ENCODE assay signal across 34 cellular contexts in genomic region chr2:239779592-239779983, GRCh38.
DNase-seq lines count a peak whose midpoint lies in the region; ATAC-seq, FAIRE-seq and TF ChIP-seq lines count a peak whose summit lies in the region.
"Had no signal": no experiment of that assay in that cellular context is flagged by ENCODE, and none has a peak within 500 bp of the region (broad histone marks: within the 10 kb centered on the region; RNA-seq: fewer than 3 reads in every experiment).

No MANE protein-coding gene starts in this region.

- no peak for TF ChIP-seq EP300 in upper lobe of left lung (IDR thresholded peaks at IDR 0.05)

- no peaks in the 10 kb centered on the region for H3K9me2 ChIP-seq in hepatocyte (replicated peaks; ENCODE audit: insufficient read depth)

- no peaks in the 10 kb centered on the region for H3K79me2 ChIP-seq in hepatocyte

- no peak overlapping the region for H3K9ac ChIP-seq in neuronal stem cell (ENCODE audit: low read depth, low read length, poor library complexity)

- no peak overlapping the region for H2BK5ac ChIP-seq in neuronal stem cell (ENCODE audit: low read length)

- H3K27ac ChIP-seq in neuronal stem cell (replicated peaks; ENCODE audit: low read length) (no peak overlapping the region), upper lobe of left lung (no peak overlapping the region), hepatocyte (no peak overlapping the region)
- H3K27ac ChIP-seq: gastroesophageal sphincter, pancreas, tibial nerve, WERI-Rb-1 had no signal

- H3K4ac ChIP-seq in neuronal stem cell (ENCODE audit: low read length): no peak overlapping the region

- no peak overlapping the region for H2AK5ac ChIP-seq in neuronal stem cell (ENCODE audit: low read depth, low read length)

- H3K14ac ChIP-seq in neuronal stem cell (ENCODE audit: low read length): no peak overlapping the region

- H3K36me3 ChIP-seq in neuronal stem cell (replicated peaks in 1 of 2; ENCODE audit: control insufficient read depth in 2 of 2, insufficient read depth in 2 of 2, low read length in 2 of 2) (no peaks in the 10 kb centered on the region), upper lobe of left lung (no peaks in the 10 kb centered on the region), hepatocyte (replicated peaks; ENCODE audit: insufficient read depth, low read depth) (no peaks in the 10 kb centered on the region)
- H3K36me3 ChIP-seq: gastroesophageal sphincter, pancreas, SJCRH30, tibial nerve, WERI-Rb-1 had no signal

- H2AFZ ChIP-seq in neuronal stem cell (ENCODE audit: low read length) (no peak overlapping the region), hepatocyte (no peak overlapping the region)
- H2AFZ ChIP-seq: GM23338 had no signal

- H3K27me3 ChIP-seq in neuronal stem cell (ENCODE audit: control insufficient read depth in 3 of 3, insufficient read depth in 3 of 3, low read depth in 1 of 3, low read length in 3 of 3) (peaks cover 3 to 12% (median 7%) of the 10 kb centered on the region in 3 experiments), upper lobe of left lung (no peaks in the 10 kb centered on the region), hepatocyte (peaks cover 2% of the 10 kb centered on the region)
- H3K27me3 ChIP-seq: pancreas, SJCRH30 had no signal

- H3K79me1 ChIP-seq in neuronal stem cell (ENCODE audit: low read depth, low read length): no peaks in the 10 kb centered on the region

- H3K4me3 ChIP-seq in neuronal stem cell (ENCODE audit: low read length in 2 of 2): peak overlapping the region in 1 of 2 donors; percentile 36
- H3K4me3 ChIP-seq in upper lobe of left lung: no peak overlapping the region
- no peak overlapping the region for H3K4me3 ChIP-seq in hepatocyte
- H3K4me3 ChIP-seq: gastroesophageal sphincter, GM23338, pancreas, SJCRH30, tibial nerve had no signal

- FAIRE-seq in frontal cortex (lab: Jason Lieb, UNC): no peak
- FAIRE-seq: A204.1, bronchial epithelial cell, pancreas had no signal

- peak overlapping the region; percentile 34 for H3K18ac ChIP-seq in neuronal stem cell (ENCODE audit: low read length)

- H3K9me3 ChIP-seq in neuronal stem cell (replicated peaks in 1 of 2; ENCODE audit: control insufficient read depth in 2 of 2, insufficient read depth in 1 of 2, low read depth in 1 of 2, low read length in 2 of 2): peaks cover 0 to 8% of the 10 kb centered on the region in 2 donors
- H3K9me3 ChIP-seq in upper lobe of left lung: no peaks in the 10 kb centered on the region
- no peaks in the 10 kb centered on the region for H3K9me3 ChIP-seq in hepatocyte (ENCODE audit: low read depth)
- H3K9me3 ChIP-seq: pancreas, SJCRH30 had no signal

- H3K4me2 ChIP-seq in neuronal stem cell (ENCODE audit: insufficient read depth, low read length, poor library complexity, severe bottlenecking) (no peak overlapping the region), hepatocyte (no peak overlapping the region)
- H3K4me2 ChIP-seq: GM23338 had no signal

- peak; percentile 18 for DNase-seq in activated CD8-positive, alpha-beta memory T cell treated with anti-CD3 and anti-CD28 coated beads, Interleukin-2, amount 50 U/mL, for 48 hours
- DNase-seq in activated CD8-positive, alpha-beta memory T cell treated with anti-CD3 and anti-CD28 coated beads for 24 hours: no peak
- DNase-seq in chondrocyte (ENCODE audit: low spot score) (peak; percentile 72), neuronal stem cell (ENCODE audit: low spot score) (no peak), upper lobe of left lung (peak; percentile 5 to 46), LoVo (ENCODE audit: low spot score) (no peak), hepatocyte (ENCODE audit: low spot score) (no peak), frontal cortex (ENCODE audit: low spot score in 2 of 2) (no peak)
- DNase-seq: activated CD4-positive, alpha-beta T cell treated with anti-CD3 and anti-CD28 coated beads for 48 hours; anterior cingulate cortex; CD8-positive, alpha-beta T cell; effector CD4-positive, alpha-beta T cell; hippocampal formation; mammary epithelial cell; NCI-H1092; NCI-H1694; NCI-H446 treated with DMSO at 0.1 percent for 48 hours; NCI-H82; retina; stimulated activated CD8-positive, alpha-beta memory T cell treated with anti-CD3 and anti-CD28 coated beads, Interleukin-4, amount 100 ng/mL, for 48 hours; stimulated activated naive CD8-positive, alpha-beta T cell treated with anti-CD3 and anti-CD28 coated beads, Interleukin-15, amount 100 ng/mL, for 72 hours; SW 1271; T1000; WERI-Rb-1 had no signal

- H4K8ac ChIP-seq in neuronal stem cell (ENCODE audit: low read depth, low read length): no peak overlapping the region

- H3K9me3 Mint-ChIP-seq in chondrocyte (ENCODE audit: low read depth): peaks cover 4% of the 10 kb centered on the region
- H3K9me3 Mint-ChIP-seq: activated naive CD4-positive, alpha-beta T cell treated with anti-CD3 and anti-CD28 coated beads, Interleukin-2, amount 50 U/mL, for 72 hours; activated T-helper 2 cell treated with anti-CD3 and anti-CD28 coated beads, Interferon-gamma antibody, Interleukin-2, Interleukin-4, amounts not matched to agents 10 μg/mL and 5 μg/mL and 100 μg/mL, durations not matched to agents 14 hours and 24 hours and 36 hours; CD8-positive, alpha-beta T cell; GM23338; natural killer cell treated with Interleukin-12 subunit alpha and Interleukin-12 subunit beta and Interleukin-15 and Interleukin-18, amount 100 ng/mL, for 72 hours; stimulated activated naive CD8-positive, alpha-beta T cell treated with anti-CD3 and anti-CD28 coated beads, Interleukin-15, amount 100 ng/mL, for 72 hours had no signal

- no peak overlapping the region for H3K23ac ChIP-seq in neuronal stem cell (ENCODE audit: low read depth, low read length, poor library complexity)

- peaks cover 0 to 2% of the 10 kb centered on the region in 2 donors for H3K4me1 ChIP-seq in neuronal stem cell (ENCODE audit: control insufficient read depth in 2 of 2, insufficient read depth in 1 of 2, low read depth in 1 of 2, low read length in 2 of 2)
- H3K4me1 ChIP-seq in upper lobe of left lung: no peaks in the 10 kb centered on the region
- peaks cover 6% of the 10 kb centered on the region for H3K4me1 ChIP-seq in hepatocyte (ENCODE audit: insufficient read depth)
- H3K4me1 ChIP-seq: gastroesophageal sphincter, pancreas had no signal

- H4K91ac ChIP-seq in neuronal stem cell (ENCODE audit: low read depth, low read length, poor library complexity): no peak overlapping the region

- peaks cover 29% of the 10 kb centered on the region for H3K27me3 Mint-ChIP-seq in chondrocyte (ENCODE audit: low read depth)

- H3K36me3 Mint-ChIP-seq in chondrocyte (ENCODE audit: low read depth): peaks cover 1% of the 10 kb centered on the region
- H3K36me3 Mint-ChIP-seq: activated naive CD4-positive, alpha-beta T cell treated with anti-CD3 and anti-CD28 coated beads, Interleukin-2, amount 50 U/mL, for 72 hours; CD8-positive, alpha-beta T cell; natural killer cell treated with Interleukin-12 subunit alpha and Interleukin-12 subunit beta and Interleukin-15 and Interleukin-18, amount 100 ng/mL, for 72 hours had no signal

- ATAC-seq in upper lobe of left lung (ENCODE audit: low FRiP score in 2 of 2): no peak
- ATAC-seq: activated naive CD4-positive, alpha-beta T cell treated with anti-CD3 and anti-CD28 coated beads, Interleukin-2, amount 50 U/mL, for 72 hours; CD8-positive, alpha-beta T cell; gastroesophageal sphincter; GM23338; pancreas; stimulated activated naive CD8-positive, alpha-beta T cell treated with anti-CD3 and anti-CD28 coated beads, Interleukin-15, amount 100 ng/mL, for 72 hours had no signal

- no CpG with 5 or more reads among the region's 10 CpGs for WGBS in neuronal stem cell (ENCODE audit: extremely low coverage in 2 of 2, insufficient read length in 2 of 2, insufficient replicate concordance in 1 of 2), 2 donors
- WGBS in upper lobe of left lung, 2 donors: 90 to 95% methylated on average over 6 to 10 of the region's 10 CpGs
- 95% methylated on average over 10 of the region's 10 CpGs for WGBS in hepatocyte (ENCODE audit: low lambda C conversion rate, missing lambda C conversion rate)

- H3K4me1 Mint-ChIP-seq in chondrocyte (ENCODE audit: low read depth): peaks cover 4% of the 10 kb centered on the region
- H3K4me1 Mint-ChIP-seq: GM23338; stimulated activated naive CD8-positive, alpha-beta T cell treated with anti-CD3 and anti-CD28 coated beads, Interleukin-15, amount 100 ng/mL, for 72 hours had no signal

- no peak overlapping the region for H2BK12ac ChIP-seq in neuronal stem cell (ENCODE audit: low read length)

- H3K27ac Mint-ChIP-seq in chondrocyte (ENCODE audit: unreplicated experiment): no peak overlapping the region
- H3K27ac Mint-ChIP-seq: activated naive CD4-positive, alpha-beta T cell treated with anti-CD3 and anti-CD28 coated beads, Interleukin-2, amount 50 U/mL, for 72 hours; activated T-helper 2 cell treated with anti-CD3 and anti-CD28 coated beads, Interferon-gamma antibody, Interleukin-2, Interleukin-4, amounts not matched to agents 10 μg/mL and 5 μg/mL and 100 μg/mL, durations not matched to agents 14 hours and 24 hours and 36 hours; CD8-positive, alpha-beta T cell; GM23338; natural killer cell treated with Interleukin-12 subunit alpha and Interleukin-12 subunit beta and Interleukin-15 and Interleukin-18, amount 100 ng/mL, for 72 hours; stimulated activated naive CD8-positive, alpha-beta T cell treated with anti-CD3 and anti-CD28 coated beads, Interleukin-15, amount 100 ng/mL, for 72 hours had no signal

- H2BK120ac ChIP-seq in neuronal stem cell (ENCODE audit: low read depth, low read length): no peak overlapping the region

- no peaks in the 10 kb centered on the region for H4K20me1 ChIP-seq in hepatocyte (ENCODE audit: insufficient read depth, poor library complexity, severe bottlenecking)

- no peak overlapping the region for H2BK15ac ChIP-seq in neuronal stem cell (ENCODE audit: low read length)

- TF ChIP-seq POLR2A in upper lobe of left lung (IDR thresholded peaks at IDR 0.05): no peak

- H3K4me3 Mint-ChIP-seq in chondrocyte (ENCODE audit: unreplicated experiment): no peak overlapping the region
- H3K4me3 Mint-ChIP-seq: CD8-positive, alpha-beta T cell; GM23338; natural killer cell treated with Interleukin-12 subunit alpha and Interleukin-12 subunit beta and Interleukin-15 and Interleukin-18, amount 100 ng/mL, for 72 hours; stimulated activated naive CD8-positive, alpha-beta T cell treated with anti-CD3 and anti-CD28 coated beads, Interleukin-15, amount 100 ng/mL, for 72 hours had no signal

- TF ChIP-seq CTCF in chondrocyte (IDR thresholded peaks at IDR 0.05) (no peak), upper lobe of left lung (IDR thresholded peaks at IDR 0.05) (no peak), hepatocyte (IDR thresholded peaks at IDR 0.05; ENCODE audit: poor library complexity) (no peak)

Comparison
In these comparisons a context has a peak if more than half of its experiments do, and no peak if none do; other contexts are left out.
1. DNase-seq: peak in activated CD8-positive, alpha-beta memory T cell treated with anti-CD3 and anti-CD28 coated beads, Interleukin-2, amount 50 U/mL, for 48 hours (single experiment), chondrocyte (single experiment) and upper lobe of left lung (2 of 2); none in activated CD8-positive, alpha-beta memory T cell treated with anti-CD3 and anti-CD28 coated beads for 24 hours (single experiment), neuronal stem cell (single experiment), LoVo (single experiment), hepatocyte (single experiment) and frontal cortex (0 of 2).